12 cellular contexts compared by ENCODE assay signal in genomic region chr15:74955017-74955416, GRCh38. TPM values are rescaled to one million over a fixed set of nuclear protein-coding genes. Genes with fewer than 3 reads are reported as not detected.
A peak's percentile ranks its signal among the peaks of the same experiment; 100 is the strongest.
DNase-seq lines count a peak whose midpoint lies in the region; ATAC-seq, FAIRE-seq and TF ChIP-seq lines count a peak whose summit lies in the region.
"Had no signal": no experiment of that assay in that cellular context is flagged by ENCODE, and none has a peak within 500 bp of the region (broad histone marks: within the 10 kb centered on the region; RNA-seq: fewer than 3 reads in every experiment).

No MANE protein-coding gene starts in this region.

- peaks cover 10% of the 10 kb centered on the region for H3K4me1 Mint-ChIP-seq in astrocyte (ENCODE audit: low read depth, unreplicated experiment)

- peak overlapping the region; percentile 50 for H2BK120ac ChIP-seq in mesenchymal stem cell (ENCODE audit: low read depth, low read length)

- H3K4me3 ChIP-seq in ACC112 (ENCODE audit: low read depth, low read length) (peak overlapping the region; percentile 99), HUES48 (ENCODE audit: low read depth, low read length) (peak overlapping the region; percentile 77), astrocyte (ENCODE audit: insufficient read depth, low read depth, low read length) (no peak overlapping the region), mesenchymal stem cell (ENCODE audit: insufficient read depth in 1 of 2, low read depth in 1 of 2, low read length in 2 of 2) (peak overlapping the region in 1 of 2 experiments; percentile 70), left lung (peak overlapping the region in 1 of 2 donors; percentile 59)

- no peak overlapping the region for H3K23ac ChIP-seq in mesenchymal stem cell (ENCODE audit: low read length in 2 of 2)

- H3K27ac ChIP-seq in ACC112 (ENCODE audit: low read depth, low read length) (no peak overlapping the region), HUES48 (ENCODE audit: low read depth, low read length) (no peak overlapping the region), astrocyte (ENCODE audit: low read depth, low read length) (no peak overlapping the region), mesenchymal stem cell (ENCODE audit: low read length, poor library complexity, severe bottlenecking) (no peak overlapping the region), left lung (no peak overlapping the region)

- TF ChIP-seq CTCF in astrocyte (IDR thresholded peaks at IDR 0.05; ENCODE audit: insufficient read depth, low read depth, low read length) = no peak
- no peak for TF ChIP-seq CTCF in left lung (IDR thresholded peaks at IDR 0.05)

- H3K14ac ChIP-seq in mesenchymal stem cell (ENCODE audit: low read length in 2 of 2) = peak overlapping the region in 1 of 2 experiments; percentile 68

- no peaks in the 10 kb centered on the region for H3K9me3 ChIP-seq in HUES48 (ENCODE audit: control insufficient read depth, insufficient read depth, low read length)
- H3K9me3 ChIP-seq in astrocyte (ENCODE audit: insufficient read depth, low read depth, low read length) = no peaks in the 10 kb centered on the region
- no peaks in the 10 kb centered on the region for H3K9me3 ChIP-seq in mesenchymal stem cell (ENCODE audit: control insufficient read depth, low read length)
- no peaks in the 10 kb centered on the region for H3K9me3 ChIP-seq in left lung

- no peak for FAIRE-seq in astrocyte (lab: Jason Lieb, UNC)
- FAIRE-seq: GM19239 had no signal

- peaks cover 23% of the 10 kb centered on the region for H3K4me1 ChIP-seq in ACC112 (ENCODE audit: control insufficient read depth, insufficient read depth, low read length, unreplicated experiment)
- H3K4me1 ChIP-seq in HUES48 (ENCODE audit: control insufficient read depth, insufficient read depth, low read length) = peaks cover 31% of the 10 kb centered on the region
- peaks cover 34% of the 10 kb centered on the region for H3K4me1 ChIP-seq in astrocyte (ENCODE audit: insufficient read depth, low read length)
- H3K4me1 ChIP-seq in mesenchymal stem cell (ENCODE audit: control insufficient read depth, insufficient read depth, low read depth, low read length) = peaks cover 33% of the 10 kb centered on the region
- H3K4me1 ChIP-seq in left lung = peaks cover 19 to 53% of the 10 kb centered on the region in 2 donors

- no peak overlapping the region for H2BK5ac ChIP-seq in mesenchymal stem cell (ENCODE audit: low read depth, low read length, poor library complexity, severe bottlenecking)

- H3K79me1 ChIP-seq in mesenchymal stem cell (replicated peaks; ENCODE audit: low read length, poor library complexity, severe bottlenecking) = no peaks in the 10 kb centered on the region

- H3K9ac ChIP-seq in HUES48 (ENCODE audit: low read depth, low read length) (no peak overlapping the region), astrocyte (ENCODE audit: low read length) (no peak overlapping the region), mesenchymal stem cell (ENCODE audit: low read length) (peak overlapping the region; percentile 85)

- H3K4ac ChIP-seq in mesenchymal stem cell (ENCODE audit: low read depth in 1 of 2, low read length in 2 of 2) = peak overlapping the region; percentile 20 to 55

- H3K27me3 Mint-ChIP-seq in astrocyte (ENCODE audit: low read depth, unreplicated experiment) = peaks cover 21% of the 10 kb centered on the region

- H3K36me3 Mint-ChIP-seq in astrocyte (ENCODE audit: low read depth, unreplicated experiment) = no peaks in the 10 kb centered on the region
- H3K36me3 Mint-ChIP-seq: memory B cell had no signal

- H2BK12ac ChIP-seq in mesenchymal stem cell (ENCODE audit: low read length in 2 of 2) = peak overlapping the region in 1 of 2 experiments; percentile 94

- H3K18ac ChIP-seq in mesenchymal stem cell (ENCODE audit: low read depth in 1 of 2, low read length in 2 of 2) = peak overlapping the region; percentile 72 to 88

- H2AK5ac ChIP-seq in mesenchymal stem cell (ENCODE audit: low read length, severe bottlenecking) = no peak overlapping the region

- intact Hi-C loops in left lung (cut with DNase I) = loop anchor here in 1 of 2 donors (10.0 kb wide), 1 partner anchor 320 kb away; no protein-coding TSS in a partner anchor

- H4K8ac ChIP-seq in mesenchymal stem cell (ENCODE audit: low read length) = peak overlapping the region; percentile 66

- peaks cover 53% of the 10 kb centered on the region for H3K79me2 ChIP-seq in ACC112 (ENCODE audit: control insufficient read depth, insufficient read depth, low read length, unreplicated experiment)
- H3K79me2 ChIP-seq in astrocyte (ENCODE audit: insufficient read depth, low read length) = no peaks in the 10 kb centered on the region

- no peaks in the 10 kb centered on the region for H3K9me3 Mint-ChIP-seq in astrocyte (ENCODE audit: unreplicated experiment)
- H3K9me3 Mint-ChIP-seq: memory B cell had no signal

- H3K36me3 ChIP-seq in ACC112 (ENCODE audit: insufficient read depth, low read length) (no peaks in the 10 kb centered on the region), HUES48 (ENCODE audit: control insufficient read depth, insufficient read depth, low read length) (no peaks in the 10 kb centered on the region), astrocyte (ENCODE audit: insufficient read depth, low read length) (no peaks in the 10 kb centered on the region), mesenchymal stem cell (ENCODE audit: control insufficient read depth in 1 of 2, insufficient read depth in 2 of 2, low read depth in 1 of 2, low read length in 2 of 2) (no peaks in the 10 kb centered on the region), left lung (no peaks in the 10 kb centered on the region)

- peaks cover 10% of the 10 kb centered on the region for H4K20me1 ChIP-seq in astrocyte (ENCODE audit: insufficient read depth, low read length)

- no peak overlapping the region for H3K27ac Mint-ChIP-seq in astrocyte (ENCODE audit: unreplicated experiment)
- H3K27ac Mint-ChIP-seq: memory B cell had no signal

- no peaks in the 10 kb centered on the region for H3K27me3 ChIP-seq in ACC112 (ENCODE audit: insufficient read depth, low read length)
- H3K27me3 ChIP-seq in HUES48 (ENCODE audit: control insufficient read depth, insufficient read depth, low read length) = peaks cover 44% of the 10 kb centered on the region
- peaks cover 24% of the 10 kb centered on the region for H3K27me3 ChIP-seq in astrocyte (ENCODE audit: insufficient read depth, low read length)
- peaks cover 8 to 46% of the 10 kb centered on the region in 2 experiments for H3K27me3 ChIP-seq in mesenchymal stem cell (ENCODE audit: control insufficient read depth in 1 of 2, insufficient read depth in 1 of 2, low read length in 2 of 2)
- peaks cover 0 to 51% of the 10 kb centered on the region in 2 donors for H3K27me3 ChIP-seq in left lung

- WGBS in mesenchymal stem cell = 42% methylated on average over 8 of the region's 8 CpGs

- DNase-seq in astrocyte (ENCODE audit: low read depth) (no peak), mesenchymal stem cell (peak; percentile 31), SIG-M5 treated with dmso at 0.1 percent for 504 hours (lab: John Stamatoyannopoulos, UW; ENCODE audit: unreplicated experiment) (no peak), DMS79 (lab: John Stamatoyannopoulos, UW) (no peak), left lung (no peak)
- DNase-seq: DND-41, NCI-H2081 treated with DMSO at 0.1 percent for 48 hours had no signal

- no peak for ATAC-seq in HG02981 (IDR thresholded peaks at IDR 0.05; ENCODE audit: unreplicated experiment)
- no peak for ATAC-seq in left lung

- H4K91ac ChIP-seq in mesenchymal stem cell (ENCODE audit: low read length) = peak overlapping the region; percentile 86

- H3K4me2 ChIP-seq in astrocyte (ENCODE audit: low read length) = peak overlapping the region; percentile 95
- H3K4me2 ChIP-seq in mesenchymal stem cell (ENCODE audit: low read length, poor library complexity, severe bottlenecking) = no peak overlapping the region

- H2AFZ ChIP-seq in ACC112 (ENCODE audit: low read length, unreplicated experiment) = no peak overlapping the region
- no peak overlapping the region for H2AFZ ChIP-seq in astrocyte (ENCODE audit: low read depth, low read length)
- H2AFZ ChIP-seq in mesenchymal stem cell (ENCODE audit: low read depth, low read length) = no peak overlapping the region

- H2BK15ac ChIP-seq in mesenchymal stem cell (ENCODE audit: low read depth, poor library complexity, severe bottlenecking) = no peak overlapping the region

- H3K4me3 Mint-ChIP-seq in astrocyte (ENCODE audit: unreplicated experiment) = peak overlapping the region; percentile 81

RNA-seq across cellular contexts. Expression of gene RPP25, which starts 1.6 kb away (rescaled TPM):
- total RNA-seq in astrocyte (4.1 and 4.7 TPM in 2 replicates), left lung (10 to 100 TPM; 13.8 to 14.1 TPM)
- 13.5 TPM for polyA plus RNA-seq in mesenchymal stem cell (2013, experiment 1 of 2)
- polyA plus RNA-seq in mesenchymal stem cell (2013, experiment 2 of 2) = 13.8 TPM

RNA-seq across cellular contexts. Expression of gene COX5A, which starts 17.1 kb away (rescaled TPM):
- total RNA-seq in astrocyte (192 and 207 TPM in 2 replicates), left lung (100 to 1,000 TPM; 170 TPM)
- 303 TPM for polyA plus RNA-seq in mesenchymal stem cell (2013, experiment 1 of 2)
- 324 TPM for polyA plus RNA-seq in mesenchymal stem cell (2013, experiment 2 of 2)

RNA-seq across cellular contexts. Expression of gene SCAMP5, which starts 40.3 kb away (rescaled TPM):
- 18.7 and 23.1 TPM in 2 replicates for total RNA-seq in astrocyte
- polyA plus RNA-seq in mesenchymal stem cell (2013, experiment 1 of 2) = 2.4 TPM
- 2.2 TPM for polyA plus RNA-seq in mesenchymal stem cell (2013, experiment 2 of 2)
- 10 to 100 TPM in 1 of 2 donors, 1 to 10 TPM in 1; 1.9 to 20.1 TPM for total RNA-seq in left lung

RNA-seq across cellular contexts. Expression of gene FAM219B, which starts 48.4 kb away (rescaled TPM):
- 86.4 and 97.1 TPM in 2 replicates for total RNA-seq in astrocyte
- 41.8 TPM for polyA plus RNA-seq in mesenchymal stem cell (2013, experiment 1 of 2)
- 44.0 TPM for polyA plus RNA-seq in mesenchymal stem cell (2013, experiment 2 of 2)
- 10 to 100 TPM; 66.0 to 84.7 TPM for total RNA-seq in left lung
